ENCODE assay signal across 1 cellular context in the genomic region with DNA sequence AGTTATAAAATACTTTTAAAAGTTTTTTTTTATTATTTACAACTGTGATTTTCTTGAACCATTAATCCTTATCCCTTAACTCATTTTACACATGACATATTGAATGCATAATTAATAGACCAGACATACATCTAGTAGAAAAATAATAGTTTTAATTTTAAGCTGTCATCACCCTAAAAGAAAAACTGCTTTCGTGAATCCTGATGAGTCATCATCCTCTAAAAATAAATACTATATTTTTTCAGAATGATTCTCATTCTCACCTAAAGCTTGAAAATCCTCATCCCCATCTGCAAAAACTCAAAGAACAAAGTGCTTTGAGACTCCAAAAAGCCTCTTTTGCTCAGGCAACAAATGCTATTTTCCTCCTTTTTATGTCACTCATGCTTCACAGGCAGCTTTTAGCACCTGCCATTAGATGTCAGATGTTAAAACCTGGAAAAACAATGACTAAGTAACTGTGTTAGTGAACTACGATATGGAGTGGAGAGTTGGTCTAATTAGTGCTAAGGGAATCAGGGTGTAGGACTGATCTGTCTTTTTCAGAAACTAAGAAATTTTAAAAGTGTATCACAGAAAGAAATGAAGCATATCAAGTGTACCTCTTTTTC.
A peak's percentile ranks its signal among the peaks of the same experiment; 100 is the strongest.
TF ChIP-seq lines count a peak whose summit lies in the region.

No MANE protein-coding gene starts in this region.

TF ChIP-seq in IMR-90, 13 proteins besides CTCF, POLR2A, EP300 and RAD21 (continued from another document):
- TF ChIP-seq SMC3 (IDR thresholded peaks at IDR 0.05; ENCODE audit: low read depth, low read length): no peak
- TF ChIP-seq MAZ (IDR thresholded peaks at IDR 0.05; ENCODE audit: borderline replicate concordance, low read depth, low read length): no peak
- TF ChIP-seq FOS (IDR thresholded peaks at IDR 0.05; ENCODE audit: low read depth, low read length): peak; percentile 82
- TF ChIP-seq NFE2L2 (IDR thresholded peaks at IDR 0.05; ENCODE audit: low read depth, low read length): peak; percentile 43
